Comparison of ENCODE assay signal across 9 cellular contexts in the genomic region with DNA sequence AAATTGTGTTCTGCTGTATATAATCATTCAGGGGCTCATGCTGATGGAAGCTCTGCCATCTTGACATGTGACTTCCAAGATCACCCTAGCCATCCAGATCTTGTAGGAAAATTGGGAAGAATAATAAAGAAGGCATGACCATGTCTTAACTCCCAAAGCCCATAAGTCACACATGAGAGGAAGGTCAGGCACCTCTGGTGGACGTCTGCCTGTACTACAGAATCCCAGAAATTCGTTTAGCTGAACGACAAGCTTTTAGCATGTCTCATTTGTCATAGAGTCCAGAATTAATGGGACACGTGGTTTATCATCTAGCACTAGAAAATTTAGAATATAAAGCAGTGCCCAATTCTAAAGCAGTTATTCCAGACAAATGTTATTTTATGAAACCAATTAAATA.
DNase-seq lines count a peak whose midpoint lies in the region; ATAC-seq, FAIRE-seq and TF ChIP-seq lines count a peak whose summit lies in the region.
"Had no signal": no experiment of that assay in that cellular context is flagged by ENCODE, and none has a peak within 500 bp of the region (broad histone marks: within the 10 kb centered on the region; RNA-seq: fewer than 3 reads in every experiment).

No MANE protein-coding gene starts in this region.

- no peak overlapping the region for H3K4me2 ChIP-seq in HepG2 (ENCODE audit: low read depth, low read length)

- TF ChIP-seq POLR2A in HepG2 (IDR thresholded peaks at IDR 0.05; ENCODE audit: insufficient read depth in 1 of 2, low read depth in 2 of 2, low read length in 2 of 2): no peak

- no peaks in the 10 kb centered on the region for H4K20me1 ChIP-seq in HepG2 (ENCODE audit: insufficient read depth, low read length)

- no peaks in the 10 kb centered on the region for H3K4me1 ChIP-seq in HepG2 (ENCODE audit: insufficient read depth, low read length)

- peak; percentile 21; the same call in 1 of the 2 replicates for TF ChIP-seq CTCF in HepG2 (CRISPR knock-in tag; IDR thresholded peaks at IDR 0.05)

- POLR2A ChIA-PET in HepG2 (lab: Yijun Ruan, JAX): no interaction called here

- no peak for TF ChIP-seq EP300 in HepG2 (IDR thresholded peaks at IDR 0.05; ENCODE audit: low read depth in 2 of 2, low read length in 2 of 2)
- TF ChIP-seq EP300 in HepG2 (CRISPR knock-in tag; IDR thresholded peaks at IDR 0.05; ENCODE audit: borderline replicate concordance): no peak

- no peak for TF ChIP-seq RAD21 in HepG2 (CRISPR knock-in tag; IDR thresholded peaks at IDR 0.05)

- H3K9ac ChIP-seq in HepG2 (ENCODE audit: insufficient read depth, low read depth, low read length): no peak overlapping the region

- H3K9me3 ChIP-seq in HepG2 (ENCODE audit: low read length): no peaks in the 10 kb centered on the region

- no TSS peak for BruUV-seq in HepG2 (replicated peaks; lab: Mats Ljungman, UMichigan)

- no peaks in the 10 kb centered on the region for H3K27me3 ChIP-seq in HepG2 (ENCODE audit: control insufficient read depth in 1 of 2, insufficient read depth in 2 of 2, low read length in 2 of 2)

- 0% methylated on average over 4 of the region's 4 CpGs for WGBS in HepG2 (ENCODE audit: low lambda C conversion rate)

- DNase-seq in RKO (ENCODE audit: low spot score): peak; percentile 73
- DNase-seq in HepG2 (ENCODE audit: low spot score): peak; percentile 16
- DNase-seq in activated T-cell treated with anti-CD3 and anti-CD28 coated beads, Interleukin-2, amount 50 U/mL, for 1 hour: no peak
- DNase-seq in stimulated activated naive CD4-positive, alpha-beta T cell treated with Interleukin-2 at 50 U/mL for 16 hours (lab: John Stamatoyannopoulos, UW): no peak
- no peak for DNase-seq in activated CD8-positive, alpha-beta memory T cell treated with anti-CD3 and anti-CD28 coated beads, Interleukin-2, amount 50 U/mL, for 48 hours

- CTCF ChIA-PET in HepG2 (lab: Yijun Ruan, JAX; ENCODE audit: low intra/inter-chr PET ratio, low total read pairs): no interaction called here

- H3K79me2 ChIP-seq in HepG2 (ENCODE audit: insufficient read depth, low read length): no peaks in the 10 kb centered on the region

- H3K36me3 ChIP-seq in HepG2 (replicated peaks in 1 of 2; ENCODE audit: control insufficient read depth in 1 of 2, insufficient read depth in 2 of 2, low read length in 2 of 2): no peaks in the 10 kb centered on the region

- intact Hi-C loops in HepG2 (cut with micrococcal nuclease; ENCODE audit: unreplicated experiment): no loop called here

- H2AFZ ChIP-seq in HepG2 (ENCODE audit: low read length): no peak overlapping the region

- H3K4me3 ChIP-seq in HepG2 (replicated peaks in 1 of 3; ENCODE audit: insufficient read depth in 1 of 3, low read depth in 2 of 3, low read length in 3 of 3): no peak overlapping the region

- FAIRE-seq in HepG2 (lab: Jason Lieb, UNC): no peak
- FAIRE-seq: islet of Langerhans had no signal

- in situ Hi-C loops in HepG2 (cut with HindIII; ENCODE audit: extremely low pct_ligation_motif_present, low pct_unique_long_range_greater_than_20kb): no loop called here

- ATAC-seq in GM18498 (IDR thresholded peaks at IDR 0.05; ENCODE audit: unreplicated experiment) (peak; percentile 78), HG02885 (IDR thresholded peaks at IDR 0.05; ENCODE audit: poor library complexity, unreplicated experiment) (peak; percentile 89), HepG2 (peak; percentile 92), GM21526 (IDR thresholded peaks at IDR 0.05; ENCODE audit: low FRiP score, unreplicated experiment) (no peak)

- H3K27ac ChIP-seq in HepG2 (ENCODE audit: extremely low read length, insufficient read depth, low read length): no peak overlapping the region

TF ChIP-seq in HepG2, 621 proteins besides CTCF, POLR2A, EP300 and RAD21 (continues in another document):
- TF ChIP-seq NONO (IDR thresholded peaks at IDR 0.05): no peak
- TF ChIP-seq NONO (CRISPR knock-in tag; conservative IDR thresholded peaks at IDR 0.05): no peak
- no peak for TF ChIP-seq SIX4 (CRISPR knock-in tag; IDR thresholded peaks at IDR 0.05)
- TF ChIP-seq ZNF432 (CRISPR knock-in tag; IDR thresholded peaks at IDR 0.05; ENCODE audit: borderline replicate concordance): no peak
- TF ChIP-seq, protein P1, sequence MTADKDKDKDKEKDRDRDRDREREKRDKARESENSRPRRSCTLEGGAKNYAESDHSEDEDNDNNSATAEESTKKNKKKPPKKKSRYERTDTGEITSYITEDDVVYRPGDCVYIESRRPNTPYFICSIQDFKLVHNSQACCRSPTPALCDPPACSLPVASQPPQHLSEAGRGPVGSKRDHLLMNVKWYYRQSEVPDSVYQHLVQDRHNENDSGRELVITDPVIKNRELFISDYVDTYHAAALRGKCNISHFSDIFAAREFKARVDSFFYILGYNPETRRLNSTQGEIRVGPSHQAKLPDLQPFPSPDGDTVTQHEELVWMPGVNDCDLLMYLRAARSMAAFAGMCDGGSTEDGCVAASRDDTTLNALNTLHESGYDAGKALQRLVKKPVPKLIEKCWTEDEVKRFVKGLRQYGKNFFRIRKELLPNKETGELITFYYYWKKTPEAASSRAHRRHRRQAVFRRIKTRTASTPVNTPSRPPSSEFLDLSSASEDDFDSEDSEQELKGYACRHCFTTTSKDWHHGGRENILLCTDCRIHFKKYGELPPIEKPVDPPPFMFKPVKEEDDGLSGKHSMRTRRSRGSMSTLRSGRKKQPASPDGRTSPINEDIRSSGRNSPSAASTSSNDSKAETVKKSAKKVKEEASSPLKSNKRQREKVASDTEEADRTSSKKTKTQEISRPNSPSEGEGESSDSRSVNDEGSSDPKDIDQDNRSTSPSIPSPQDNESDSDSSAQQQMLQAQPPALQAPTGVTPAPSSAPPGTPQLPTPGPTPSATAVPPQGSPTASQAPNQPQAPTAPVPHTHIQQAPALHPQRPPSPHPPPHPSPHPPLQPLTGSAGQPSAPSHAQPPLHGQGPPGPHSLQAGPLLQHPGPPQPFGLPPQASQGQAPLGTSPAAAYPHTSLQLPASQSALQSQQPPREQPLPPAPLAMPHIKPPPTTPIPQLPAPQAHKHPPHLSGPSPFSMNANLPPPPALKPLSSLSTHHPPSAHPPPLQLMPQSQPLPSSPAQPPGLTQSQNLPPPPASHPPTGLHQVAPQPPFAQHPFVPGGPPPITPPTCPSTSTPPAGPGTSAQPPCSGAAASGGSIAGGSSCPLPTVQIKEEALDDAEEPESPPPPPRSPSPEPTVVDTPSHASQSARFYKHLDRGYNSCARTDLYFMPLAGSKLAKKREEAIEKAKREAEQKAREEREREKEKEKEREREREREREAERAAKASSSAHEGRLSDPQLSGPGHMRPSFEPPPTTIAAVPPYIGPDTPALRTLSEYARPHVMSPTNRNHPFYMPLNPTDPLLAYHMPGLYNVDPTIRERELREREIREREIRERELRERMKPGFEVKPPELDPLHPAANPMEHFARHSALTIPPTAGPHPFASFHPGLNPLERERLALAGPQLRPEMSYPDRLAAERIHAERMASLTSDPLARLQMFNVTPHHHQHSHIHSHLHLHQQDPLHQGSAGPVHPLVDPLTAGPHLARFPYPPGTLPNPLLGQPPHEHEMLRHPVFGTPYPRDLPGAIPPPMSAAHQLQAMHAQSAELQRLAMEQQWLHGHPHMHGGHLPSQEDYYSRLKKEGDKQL (CRISPR knock-in tag; IDR thresholded peaks at IDR 0.05; ENCODE audit: low read depth): no peak
- no peak for TF ChIP-seq SIN3B (IDR thresholded peaks at IDR 0.05; ENCODE audit: low read length)
- TF ChIP-seq ARNT (IDR thresholded peaks at IDR 0.05): no peak
- TF ChIP-seq, protein P2, sequence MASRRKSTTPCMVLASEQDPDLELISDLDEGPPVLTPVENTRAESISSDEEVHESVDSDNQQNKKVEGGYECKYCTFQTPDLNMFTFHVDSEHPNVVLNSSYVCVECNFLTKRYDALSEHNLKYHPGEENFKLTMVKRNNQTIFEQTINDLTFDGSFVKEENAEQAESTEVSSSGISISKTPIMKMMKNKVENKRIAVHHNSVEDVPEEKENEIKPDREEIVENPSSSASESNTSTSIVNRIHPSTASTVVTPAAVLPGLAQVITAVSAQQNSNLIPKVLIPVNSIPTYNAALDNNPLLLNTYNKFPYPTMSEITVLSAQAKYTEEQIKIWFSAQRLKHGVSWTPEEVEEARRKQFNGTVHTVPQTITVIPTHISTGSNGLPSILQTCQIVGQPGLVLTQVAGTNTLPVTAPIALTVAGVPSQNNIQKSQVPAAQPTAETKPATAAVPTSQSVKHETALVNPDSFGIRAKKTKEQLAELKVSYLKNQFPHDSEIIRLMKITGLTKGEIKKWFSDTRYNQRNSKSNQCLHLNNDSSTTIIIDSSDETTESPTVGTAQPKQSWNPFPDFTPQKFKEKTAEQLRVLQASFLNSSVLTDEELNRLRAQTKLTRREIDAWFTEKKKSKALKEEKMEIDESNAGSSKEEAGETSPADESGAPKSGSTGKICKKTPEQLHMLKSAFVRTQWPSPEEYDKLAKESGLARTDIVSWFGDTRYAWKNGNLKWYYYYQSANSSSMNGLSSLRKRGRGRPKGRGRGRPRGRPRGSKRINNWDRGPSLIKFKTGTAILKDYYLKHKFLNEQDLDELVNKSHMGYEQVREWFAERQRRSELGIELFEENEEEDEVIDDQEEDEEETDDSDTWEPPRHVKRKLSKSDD (CRISPR knock-in tag; IDR thresholded peaks at IDR 0.05; ENCODE audit: low read depth): no peak
- no peak for TF ChIP-seq ZNF572 (CRISPR knock-in tag; IDR thresholded peaks at IDR 0.05)
- TF ChIP-seq, protein P3, sequence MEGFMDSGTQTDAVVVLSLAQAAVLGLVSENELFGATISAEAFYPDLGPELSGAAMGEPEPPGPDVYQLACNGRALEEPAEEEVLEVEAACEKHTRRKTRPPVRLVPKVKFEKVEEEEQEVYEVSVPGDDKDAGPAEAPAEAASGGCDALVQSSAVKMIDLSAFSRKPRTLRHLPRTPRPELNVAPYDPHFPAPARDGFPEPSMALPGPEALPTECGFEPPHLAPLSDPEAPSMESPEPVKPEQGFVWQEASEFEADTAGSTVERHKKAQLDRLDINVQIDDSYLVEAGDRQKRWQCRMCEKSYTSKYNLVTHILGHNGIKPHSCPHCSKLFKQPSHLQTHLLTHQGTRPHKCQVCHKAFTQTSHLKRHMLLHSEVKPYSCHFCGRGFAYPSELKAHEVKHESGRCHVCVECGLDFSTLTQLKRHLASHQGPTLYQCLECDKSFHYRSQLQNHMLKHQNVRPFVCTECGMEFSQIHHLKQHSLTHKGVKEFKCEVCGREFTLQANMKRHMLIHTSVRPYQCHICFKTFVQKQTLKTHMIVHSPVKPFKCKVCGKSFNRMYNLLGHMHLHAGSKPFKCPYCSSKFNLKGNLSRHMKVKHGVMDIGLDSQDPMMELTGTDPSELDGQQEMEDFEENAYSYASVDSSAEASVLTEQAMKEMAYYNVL (CRISPR knock-in tag; IDR thresholded peaks at IDR 0.05; ENCODE audit: borderline replicate concordance): no peak
- TF ChIP-seq SMARCC2 (IDR thresholded peaks at IDR 0.05): no peak
- TF ChIP-seq ZNF792 (CRISPR knock-in tag; IDR thresholded peaks at IDR 0.05): no peak
- no peak for TF ChIP-seq ZNF841 (CRISPR knock-in tag; IDR thresholded peaks at IDR 0.05; ENCODE audit: borderline replicate concordance)
- TF ChIP-seq ZNF20 (CRISPR knock-in tag; IDR thresholded peaks at IDR 0.05): no peak
- TF ChIP-seq GATAD2A (CRISPR knock-in tag; IDR thresholded peaks at IDR 0.05): no peak
- no peak for TF ChIP-seq SYNCRIP (IDR thresholded peaks at IDR 0.05; ENCODE audit: insufficient read depth, low read depth, low read length)

Comparison
In these comparisons a context has a peak if more than half of its experiments do, and no peak if none do; other contexts are left out.
1. DNase-seq: peak in RKO (single experiment) and HepG2 (single experiment); none in activated T-cell treated with anti-CD3 and anti-CD28 coated beads, Interleukin-2, amount 50 U/mL, for 1 hour (single experiment), stimulated activated naive CD4-positive, alpha-beta T cell treated with Interleukin-2 at 50 U/mL for 16 hours (single experiment) and activated CD8-positive, alpha-beta memory T cell treated with anti-CD3 and anti-CD28 coated beads, Interleukin-2, amount 50 U/mL, for 48 hours (single experiment).